In the genomic region with DNA sequence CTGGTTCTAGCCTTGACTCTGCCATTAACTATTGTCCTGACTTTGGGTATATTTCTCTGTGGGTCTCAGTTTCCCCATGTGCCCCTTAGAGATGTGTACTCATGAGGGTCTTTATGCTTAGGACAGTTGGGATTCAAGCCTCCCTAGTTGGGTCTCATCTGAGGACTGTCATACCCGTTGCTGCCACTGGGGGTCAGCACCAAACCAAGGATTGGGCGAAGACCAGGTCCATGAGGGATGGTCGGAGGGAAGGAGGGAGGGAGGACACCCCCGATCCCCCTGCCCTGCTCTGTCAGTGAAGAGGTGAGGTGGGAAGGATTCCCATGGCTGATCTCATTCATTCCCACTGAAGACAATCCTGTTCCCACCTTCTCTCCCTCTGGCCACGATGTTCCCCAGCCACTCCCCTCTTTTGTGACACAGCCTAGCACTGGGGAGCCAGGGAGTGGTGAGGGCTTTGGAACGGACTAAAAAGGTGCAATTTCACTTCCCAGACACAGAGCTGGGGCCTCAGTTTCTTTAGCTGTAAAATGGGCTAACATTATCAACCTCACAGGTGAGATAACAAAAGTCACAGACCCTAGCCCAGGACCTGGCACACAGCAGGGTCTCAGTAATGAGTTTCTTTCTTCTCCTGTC, we compare ENCODE assay signal across 8 cellular contexts. TPM values are rescaled to one million over a fixed set of nuclear protein-coding genes. Genes with fewer than 3 reads are reported as not detected.
A peak's percentile ranks its signal among the peaks of the same experiment; 100 is the strongest.
DNase-seq lines count a peak whose midpoint lies in the region; ATAC-seq and TF ChIP-seq lines count a peak whose summit lies in the region.

No MANE protein-coding gene starts in this region.

- no peak overlapping the region for H3K4me2 ChIP-seq in DOHH2 (ENCODE audit: low read length)

- ATAC-seq in HG02798 (IDR thresholded peaks at IDR 0.05; ENCODE audit: poor library complexity, unreplicated experiment) (peak; percentile 65), SK-N-SH treated with all-trans-retinoic acid at 6 μM for 48 hours (peak; percentile 90), heart left ventricle (peak in 3 of 4 donors; percentile 64 to 74 (median 73)), sciatic nerve (peak; percentile 78), HG03571 (IDR thresholded peaks at IDR 0.05; ENCODE audit: unreplicated experiment) (no peak), GM19463 (IDR thresholded peaks at IDR 0.05; ENCODE audit: unreplicated experiment) (no peak)
- peak; percentile 74 for ATAC-seq in activated naive CD8-positive, alpha-beta T cell treated with anti-CD3 and anti-CD28 coated beads, Interleukin-2, amount 10 ng/mL, durations not matched to agents 7 days and 5 days (ENCODE audit: low read depth)

- H3K27ac Mint-ChIP-seq in activated naive CD8-positive, alpha-beta T cell treated with anti-CD3 and anti-CD28 coated beads, Interleukin-2, amount 10 ng/mL, durations not matched to agents 7 days and 5 days = no peak overlapping the region

- H3K9me3 Mint-ChIP-seq in activated naive CD8-positive, alpha-beta T cell treated with anti-CD3 and anti-CD28 coated beads, Interleukin-2, amount 10 ng/mL, durations not matched to agents 7 days and 5 days = no peaks in the 10 kb centered on the region

- H3K79me2 ChIP-seq in DOHH2 (ENCODE audit: control insufficient read depth, low read length) = no peaks in the 10 kb centered on the region

- H3K36me3 Mint-ChIP-seq in activated naive CD8-positive, alpha-beta T cell treated with anti-CD3 and anti-CD28 coated beads, Interleukin-2, amount 10 ng/mL, durations not matched to agents 7 days and 5 days = no peaks in the 10 kb centered on the region

- H3K4me3 ChIP-seq in DOHH2 (ENCODE audit: low read length) (no peak overlapping the region), heart left ventricle (no peak overlapping the region)

- POLR2A ChIA-PET in activated naive CD8-positive, alpha-beta T cell treated with anti-CD3 and anti-CD28 coated beads, Interleukin-2, amount 10 ng/mL, durations not matched to agents 7 days and 5 days (lab: Charles Lee) = interaction anchor here (1.4 to 2.6 kb wide), 2 partner anchors 10 to 86 kb away, joined by 3 to 7 read pairs; no protein-coding TSS in a partner anchor

- H3K27me3 ChIP-seq in DOHH2 (ENCODE audit: control insufficient read depth, low read length) (peaks cover 3% of the 10 kb centered on the region; the same call in 1 of the 2 replicates), heart left ventricle (no peaks in the 10 kb centered on the region)

- H3K9me3 ChIP-seq in DOHH2 (ENCODE audit: control insufficient read depth, insufficient read depth, low read length) (no peaks in the 10 kb centered on the region), heart left ventricle (no peaks in the 10 kb centered on the region)

- 13 to 18% (median 16%) methylated on average over 6 of the region's 6 CpGs for WGBS in heart left ventricle, 4 donors

- H3K4me1 Mint-ChIP-seq in activated naive CD8-positive, alpha-beta T cell treated with anti-CD3 and anti-CD28 coated beads, Interleukin-2, amount 10 ng/mL, durations not matched to agents 7 days and 5 days = no peaks in the 10 kb centered on the region

- H3K27ac ChIP-seq in DOHH2 (ENCODE audit: low read depth, low read length) = no peak overlapping the region
- H3K27ac ChIP-seq in heart left ventricle = no peak overlapping the region

- TF ChIP-seq CTCF in DOHH2 (IDR thresholded peaks at IDR 0.05; ENCODE audit: low read depth, low read length, poor library complexity, severe bottlenecking) = peak; percentile 98
- peak; percentile 92 to 98 (median 94) for TF ChIP-seq CTCF in heart left ventricle (IDR thresholded peaks at IDR 0.05)

- H3K9me2 ChIP-seq in DOHH2 (replicated peaks; ENCODE audit: control insufficient read depth, low read length) = no peaks in the 10 kb centered on the region

- no peaks in the 10 kb centered on the region for H3K27me3 Mint-ChIP-seq in activated naive CD8-positive, alpha-beta T cell treated with anti-CD3 and anti-CD28 coated beads, Interleukin-2, amount 10 ng/mL, durations not matched to agents 7 days and 5 days

- intact Hi-C loops in heart left ventricle (cut with DNase I) = loop anchor here (1.0 to 10.0 kb wide), 5 partner anchors 51 to 87 kb away; a partner anchor contains a TSS
- intact Hi-C loops in sciatic nerve (cut with DNase I) = no loop called here

- peak; percentile 78 for DNase-seq in activated naive CD8-positive, alpha-beta T cell treated with anti-CD3 and anti-CD28 coated beads, Interleukin-2, amount 10 ng/mL, durations not matched to agents 7 days and 5 days
- DNase-seq in heart left ventricle (peak in 4 of 5 donors; percentile 58 to 71 (median 63)), sciatic nerve (ENCODE audit: low spot score) (peak; percentile 90)

- H3K4me3 Mint-ChIP-seq in activated naive CD8-positive, alpha-beta T cell treated with anti-CD3 and anti-CD28 coated beads, Interleukin-2, amount 10 ng/mL, durations not matched to agents 7 days and 5 days = no peak overlapping the region

- no peak for TF ChIP-seq POLR2A in heart left ventricle (IDR thresholded peaks at IDR 0.05)

- no peaks in the 10 kb centered on the region for H4K20me1 ChIP-seq in DOHH2 (ENCODE audit: control insufficient read depth, insufficient read depth, low read depth, low read length)

- H3K4me1 ChIP-seq in DOHH2 (ENCODE audit: control insufficient read depth, low read length) = no peaks in the 10 kb centered on the region
- peaks cover 0 to 7% (median 0%) of the 10 kb centered on the region in 12 donors for H3K4me1 ChIP-seq in heart left ventricle

- H3F3A ChIP-seq in DOHH2 (ENCODE audit: control insufficient read depth, insufficient read depth) = no peaks in the 10 kb centered on the region

- H3K36me3 ChIP-seq in DOHH2 (ENCODE audit: control insufficient read depth, low read length) = no peaks in the 10 kb centered on the region
- no peaks in the 10 kb centered on the region for H3K36me3 ChIP-seq in heart left ventricle

TF ChIP-seq in SK-N-SH treated with all-trans-retinoic acid at 6 μM for 48 hours, 23 proteins besides CTCF, POLR2A, EP300 and RAD21 (continues in another document):
- TF ChIP-seq ZFP3 (CRISPR knock-in tag; IDR thresholded peaks at IDR 0.05) = no peak
- TF ChIP-seq RARB (CRISPR knock-in tag; IDR thresholded peaks at IDR 0.05) = no peak
- no peak for TF ChIP-seq PPARA (CRISPR knock-in tag; IDR thresholded peaks at IDR 0.05; ENCODE audit: borderline replicate concordance)
- TF ChIP-seq ZNF70 (CRISPR knock-in tag; IDR thresholded peaks at IDR 0.05) = no peak
- TF ChIP-seq ARNTL (CRISPR knock-in tag; IDR thresholded peaks at IDR 0.05; ENCODE audit: borderline replicate concordance, low read depth) = no peak
- TF ChIP-seq, protein P1, sequence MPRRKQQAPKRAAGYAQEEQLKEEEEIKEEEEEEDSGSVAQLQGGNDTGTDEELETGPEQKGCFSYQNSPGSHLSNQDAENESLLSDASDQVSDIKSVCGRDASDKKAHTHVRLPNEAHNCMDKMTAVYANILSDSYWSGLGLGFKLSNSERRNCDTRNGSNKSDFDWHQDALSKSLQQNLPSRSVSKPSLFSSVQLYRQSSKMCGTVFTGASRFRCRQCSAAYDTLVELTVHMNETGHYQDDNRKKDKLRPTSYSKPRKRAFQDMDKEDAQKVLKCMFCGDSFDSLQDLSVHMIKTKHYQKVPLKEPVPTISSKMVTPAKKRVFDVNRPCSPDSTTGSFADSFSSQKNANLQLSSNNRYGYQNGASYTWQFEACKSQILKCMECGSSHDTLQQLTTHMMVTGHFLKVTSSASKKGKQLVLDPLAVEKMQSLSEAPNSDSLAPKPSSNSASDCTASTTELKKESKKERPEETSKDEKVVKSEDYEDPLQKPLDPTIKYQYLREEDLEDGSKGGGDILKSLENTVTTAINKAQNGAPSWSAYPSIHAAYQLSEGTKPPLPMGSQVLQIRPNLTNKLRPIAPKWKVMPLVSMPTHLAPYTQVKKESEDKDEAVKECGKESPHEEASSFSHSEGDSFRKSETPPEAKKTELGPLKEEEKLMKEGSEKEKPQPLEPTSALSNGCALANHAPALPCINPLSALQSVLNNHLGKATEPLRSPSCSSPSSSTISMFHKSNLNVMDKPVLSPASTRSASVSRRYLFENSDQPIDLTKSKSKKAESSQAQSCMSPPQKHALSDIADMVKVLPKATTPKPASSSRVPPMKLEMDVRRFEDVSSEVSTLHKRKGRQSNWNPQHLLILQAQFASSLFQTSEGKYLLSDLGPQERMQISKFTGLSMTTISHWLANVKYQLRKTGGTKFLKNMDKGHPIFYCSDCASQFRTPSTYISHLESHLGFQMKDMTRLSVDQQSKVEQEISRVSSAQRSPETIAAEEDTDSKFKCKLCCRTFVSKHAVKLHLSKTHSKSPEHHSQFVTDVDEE (CRISPR knock-in tag; IDR thresholded peaks at IDR 0.05) = no peak
- TF ChIP-seq, protein P2, sequence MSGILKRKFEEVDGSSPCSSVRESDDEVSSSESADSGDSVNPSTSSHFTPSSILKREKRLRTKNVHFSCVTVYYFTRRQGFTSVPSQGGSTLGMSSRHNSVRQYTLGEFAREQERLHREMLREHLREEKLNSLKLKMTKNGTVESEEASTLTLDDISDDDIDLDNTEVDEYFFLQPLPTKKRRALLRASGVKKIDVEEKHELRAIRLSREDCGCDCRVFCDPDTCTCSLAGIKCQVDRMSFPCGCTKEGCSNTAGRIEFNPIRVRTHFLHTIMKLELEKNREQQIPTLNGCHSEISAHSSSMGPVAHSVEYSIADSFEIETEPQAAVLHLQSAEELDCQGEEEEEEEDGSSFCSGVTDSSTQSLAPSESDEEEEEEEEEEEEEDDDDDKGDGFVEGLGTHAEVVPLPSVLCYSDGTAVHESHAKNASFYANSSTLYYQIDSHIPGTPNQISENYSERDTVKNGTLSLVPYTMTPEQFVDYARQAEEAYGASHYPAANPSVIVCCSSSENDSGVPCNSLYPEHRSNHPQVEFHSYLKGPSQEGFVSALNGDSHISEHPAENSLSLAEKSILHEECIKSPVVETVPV (CRISPR knock-in tag; IDR thresholded peaks at IDR 0.05) = no peak
- TF ChIP-seq SNAI2 (CRISPR knock-in tag; IDR thresholded peaks at IDR 0.05) = no peak
- TF ChIP-seq ISL1 (CRISPR knock-in tag; IDR thresholded peaks at IDR 0.05) = no peak
- no peak for TF ChIP-seq BACH2 (CRISPR knock-in tag; IDR thresholded peaks at IDR 0.05; ENCODE audit: borderline replicate concordance)
- TF ChIP-seq TCF4 (CRISPR knock-in tag; IDR thresholded peaks at IDR 0.05; ENCODE audit: borderline replicate concordance) = no peak
- TF ChIP-seq ZFP30 (CRISPR knock-in tag; IDR thresholded peaks at IDR 0.05) = no peak

RNA-seq across cellular contexts. Expression of a gene that starts 12.4 kb away (rescaled TPM):
- total RNA-seq in activated naive CD8-positive, alpha-beta T cell treated with anti-CD3 and anti-CD28 coated beads, Interleukin-2, amount 10 ng/mL, durations not matched to agents 7 days and 5 days = under 1 TPM; 0.55 to 0.65 TPM
- 1 to 10 TPM in 1 of 9 donors, under 1 TPM in 7, not detected in 1; 0.21 to 1.1 (median 0.45) TPM for total RNA-seq in heart left ventricle
- under 1 TPM; 0.11 to 0.76 TPM for polyA plus RNA-seq in heart left ventricle
- 3.6 TPM for total RNA-seq in sciatic nerve

RNA-seq across cellular contexts. Expression of a gene that starts 46.1 kb away (rescaled TPM):
- 1,000 to 10,000 TPM; 3,289 to 3,447 TPM for total RNA-seq in activated naive CD8-positive, alpha-beta T cell treated with anti-CD3 and anti-CD28 coated beads, Interleukin-2, amount 10 ng/mL, durations not matched to agents 7 days and 5 days
- 1,000 to 10,000 TPM in 4 of 9 donors, 100 to 1,000 TPM in 5; 434 to 1,232 (median 990) TPM for total RNA-seq in heart left ventricle
- 1,000 to 10,000 TPM in 1 of 2 donors, 100 to 1,000 TPM in 1; 761 to 2,100 TPM for polyA plus RNA-seq in heart left ventricle
- 1,413 TPM for total RNA-seq in sciatic nerve

Comparison
In these comparisons a context has a peak if more than half of its experiments do, and no peak if none do; other contexts are left out.
1. ATAC-seq: peak in HG02798 (single experiment), SK-N-SH treated with all-trans-retinoic acid at 6 μM for 48 hours (single experiment), activated naive CD8-positive, alpha-beta T cell treated with anti-CD3 and anti-CD28 coated beads, Interleukin-2, amount 10 ng/mL, durations not matched to agents 7 days and 5 days (single experiment), heart left ventricle (3 of 4) and sciatic nerve (single experiment); none in HG03571 (single experiment) and GM19463 (single experiment).
2. Peak in every context shown above with its lines, with median percentiles within 50 percentile points of each other: DNase-seq.